1 cellular context compared by ENCODE assay signal in the genomic region with DNA sequence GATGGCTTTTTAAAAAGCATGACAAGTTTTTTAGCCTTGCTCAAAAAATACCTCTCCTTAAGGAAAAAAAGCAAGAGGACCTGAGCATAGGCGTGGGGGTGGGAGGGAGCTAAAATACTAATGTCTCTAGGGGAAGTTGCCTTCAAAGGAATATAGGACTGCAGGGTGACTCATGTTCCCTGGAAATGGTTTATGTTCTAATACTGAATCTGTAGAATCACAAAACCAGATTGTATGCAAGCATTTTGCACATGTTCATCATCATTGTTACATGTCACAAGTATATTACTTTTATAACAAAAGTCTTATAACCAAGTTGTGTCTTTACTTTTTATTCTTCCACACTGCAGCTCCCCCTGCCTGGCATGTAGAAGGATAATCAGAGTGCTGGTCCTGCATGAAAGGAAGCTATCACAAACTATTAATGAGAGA.
TF ChIP-seq lines count a peak whose summit lies in the region.

No MANE protein-coding gene starts in this region.

TF ChIP-seq in WTC11, 78 proteins besides CTCF, POLR2A, EP300 and RAD21 (continued from another document):
- TF ChIP-seq, protein P1, sequence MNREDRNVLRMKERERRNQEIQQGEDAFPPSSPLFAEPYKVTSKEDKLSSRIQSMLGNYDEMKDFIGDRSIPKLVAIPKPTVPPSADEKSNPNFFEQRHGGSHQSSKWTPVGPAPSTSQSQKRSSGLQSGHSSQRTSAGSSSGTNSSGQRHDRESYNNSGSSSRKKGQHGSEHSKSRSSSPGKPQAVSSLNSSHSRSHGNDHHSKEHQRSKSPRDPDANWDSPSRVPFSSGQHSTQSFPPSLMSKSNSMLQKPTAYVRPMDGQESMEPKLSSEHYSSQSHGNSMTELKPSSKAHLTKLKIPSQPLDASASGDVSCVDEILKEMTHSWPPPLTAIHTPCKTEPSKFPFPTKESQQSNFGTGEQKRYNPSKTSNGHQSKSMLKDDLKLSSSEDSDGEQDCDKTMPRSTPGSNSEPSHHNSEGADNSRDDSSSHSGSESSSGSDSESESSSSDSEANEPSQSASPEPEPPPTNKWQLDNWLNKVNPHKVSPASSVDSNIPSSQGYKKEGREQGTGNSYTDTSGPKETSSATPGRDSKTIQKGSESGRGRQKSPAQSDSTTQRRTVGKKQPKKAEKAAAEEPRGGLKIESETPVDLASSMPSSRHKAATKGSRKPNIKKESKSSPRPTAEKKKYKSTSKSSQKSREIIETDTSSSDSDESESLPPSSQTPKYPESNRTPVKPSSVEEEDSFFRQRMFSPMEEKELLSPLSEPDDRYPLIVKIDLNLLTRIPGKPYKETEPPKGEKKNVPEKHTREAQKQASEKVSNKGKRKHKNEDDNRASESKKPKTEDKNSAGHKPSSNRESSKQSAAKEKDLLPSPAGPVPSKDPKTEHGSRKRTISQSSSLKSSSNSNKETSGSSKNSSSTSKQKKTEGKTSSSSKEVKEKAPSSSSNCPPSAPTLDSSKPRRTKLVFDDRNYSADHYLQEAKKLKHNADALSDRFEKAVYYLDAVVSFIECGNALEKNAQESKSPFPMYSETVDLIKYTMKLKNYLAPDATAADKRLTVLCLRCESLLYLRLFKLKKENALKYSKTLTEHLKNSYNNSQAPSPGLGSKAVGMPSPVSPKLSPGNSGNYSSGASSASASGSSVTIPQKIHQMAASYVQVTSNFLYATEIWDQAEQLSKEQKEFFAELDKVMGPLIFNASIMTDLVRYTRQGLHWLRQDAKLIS (CRISPR knock-in tag; IDR thresholded peaks at IDR 0.05; ENCODE audit: borderline replicate concordance), result no peak
- TF ChIP-seq ZNF121 (CRISPR knock-in tag; IDR thresholded peaks at IDR 0.05) (no peak), TEAD1 (CRISPR knock-in tag; IDR thresholded peaks at IDR 0.05) (no peak)
- TF ChIP-seq, protein P2, sequence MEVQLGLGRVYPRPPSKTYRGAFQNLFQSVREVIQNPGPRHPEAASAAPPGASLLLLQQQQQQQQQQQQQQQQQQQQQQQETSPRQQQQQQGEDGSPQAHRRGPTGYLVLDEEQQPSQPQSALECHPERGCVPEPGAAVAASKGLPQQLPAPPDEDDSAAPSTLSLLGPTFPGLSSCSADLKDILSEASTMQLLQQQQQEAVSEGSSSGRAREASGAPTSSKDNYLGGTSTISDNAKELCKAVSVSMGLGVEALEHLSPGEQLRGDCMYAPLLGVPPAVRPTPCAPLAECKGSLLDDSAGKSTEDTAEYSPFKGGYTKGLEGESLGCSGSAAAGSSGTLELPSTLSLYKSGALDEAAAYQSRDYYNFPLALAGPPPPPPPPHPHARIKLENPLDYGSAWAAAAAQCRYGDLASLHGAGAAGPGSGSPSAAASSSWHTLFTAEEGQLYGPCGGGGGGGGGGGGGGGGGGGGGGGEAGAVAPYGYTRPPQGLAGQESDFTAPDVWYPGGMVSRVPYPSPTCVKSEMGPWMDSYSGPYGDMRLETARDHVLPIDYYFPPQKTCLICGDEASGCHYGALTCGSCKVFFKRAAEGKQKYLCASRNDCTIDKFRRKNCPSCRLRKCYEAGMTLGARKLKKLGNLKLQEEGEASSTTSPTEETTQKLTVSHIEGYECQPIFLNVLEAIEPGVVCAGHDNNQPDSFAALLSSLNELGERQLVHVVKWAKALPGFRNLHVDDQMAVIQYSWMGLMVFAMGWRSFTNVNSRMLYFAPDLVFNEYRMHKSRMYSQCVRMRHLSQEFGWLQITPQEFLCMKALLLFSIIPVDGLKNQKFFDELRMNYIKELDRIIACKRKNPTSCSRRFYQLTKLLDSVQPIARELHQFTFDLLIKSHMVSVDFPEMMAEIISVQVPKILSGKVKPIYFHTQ (CRISPR knock-in tag; IDR thresholded peaks at IDR 0.05), result no peak
- TF ChIP-seq, protein P3, sequence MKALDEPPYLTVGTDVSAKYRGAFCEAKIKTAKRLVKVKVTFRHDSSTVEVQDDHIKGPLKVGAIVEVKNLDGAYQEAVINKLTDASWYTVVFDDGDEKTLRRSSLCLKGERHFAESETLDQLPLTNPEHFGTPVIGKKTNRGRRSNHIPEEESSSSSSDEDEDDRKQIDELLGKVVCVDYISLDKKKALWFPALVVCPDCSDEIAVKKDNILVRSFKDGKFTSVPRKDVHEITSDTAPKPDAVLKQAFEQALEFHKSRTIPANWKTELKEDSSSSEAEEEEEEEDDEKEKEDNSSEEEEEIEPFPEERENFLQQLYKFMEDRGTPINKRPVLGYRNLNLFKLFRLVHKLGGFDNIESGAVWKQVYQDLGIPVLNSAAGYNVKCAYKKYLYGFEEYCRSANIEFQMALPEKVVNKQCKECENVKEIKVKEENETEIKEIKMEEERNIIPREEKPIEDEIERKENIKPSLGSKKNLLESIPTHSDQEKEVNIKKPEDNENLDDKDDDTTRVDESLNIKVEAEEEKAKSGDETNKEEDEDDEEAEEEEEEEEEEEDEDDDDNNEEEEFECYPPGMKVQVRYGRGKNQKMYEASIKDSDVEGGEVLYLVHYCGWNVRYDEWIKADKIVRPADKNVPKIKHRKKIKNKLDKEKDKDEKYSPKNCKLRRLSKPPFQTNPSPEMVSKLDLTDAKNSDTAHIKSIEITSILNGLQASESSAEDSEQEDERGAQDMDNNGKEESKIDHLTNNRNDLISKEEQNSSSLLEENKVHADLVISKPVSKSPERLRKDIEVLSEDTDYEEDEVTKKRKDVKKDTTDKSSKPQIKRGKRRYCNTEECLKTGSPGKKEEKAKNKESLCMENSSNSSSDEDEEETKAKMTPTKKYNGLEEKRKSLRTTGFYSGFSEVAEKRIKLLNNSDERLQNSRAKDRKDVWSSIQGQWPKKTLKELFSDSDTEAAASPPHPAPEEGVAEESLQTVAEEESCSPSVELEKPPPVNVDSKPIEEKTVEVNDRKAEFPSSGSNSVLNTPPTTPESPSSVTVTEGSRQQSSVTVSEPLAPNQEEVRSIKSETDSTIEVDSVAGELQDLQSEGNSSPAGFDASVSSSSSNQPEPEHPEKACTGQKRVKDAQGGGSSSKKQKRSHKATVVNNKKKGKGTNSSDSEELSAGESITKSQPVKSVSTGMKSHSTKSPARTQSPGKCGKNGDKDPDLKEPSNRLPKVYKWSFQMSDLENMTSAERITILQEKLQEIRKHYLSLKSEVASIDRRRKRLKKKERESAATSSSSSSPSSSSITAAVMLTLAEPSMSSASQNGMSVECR (CRISPR knock-in tag; IDR thresholded peaks at IDR 0.05; ENCODE audit: borderline replicate concordance), result no peak
TF ChIP-seq in WTC11: peak in this region for 0.
